In genomic region chr22:21532863-21533648, GRCh38 we compare ENCODE assay signal across 2 cellular contexts. TPM values are rescaled to one million over a fixed set of nuclear protein-coding genes. Genes with fewer than 3 reads are reported as not detected.
"Had no signal": no experiment of that assay in that cellular context is flagged by ENCODE, and none has a peak within 500 bp of the region (broad histone marks: within the 10 kb centered on the region; RNA-seq: fewer than 3 reads in every experiment).

No MANE protein-coding gene starts in this region.

RNA-seq across cellular contexts. Expression of gene RIMBP3C, which starts 18.2 kb away (rescaled TPM):
- total RNA-seq: Right ventricle myocardium inferior, RPMI7951 had no signal
